ENCODE assay signal across 11 cellular contexts in genomic region chr5:55231029-55231475, GRCh38. TPM values are rescaled to one million over a fixed set of nuclear protein-coding genes. Genes with fewer than 3 reads are reported as not detected.
DNase-seq lines count a peak whose midpoint lies in the region; ATAC-seq, FAIRE-seq and TF ChIP-seq lines count a peak whose summit lies in the region.
"Had no signal": no experiment of that assay in that cellular context is flagged by ENCODE, and none has a peak within 500 bp of the region (broad histone marks: within the 10 kb centered on the region; RNA-seq: fewer than 3 reads in every experiment).

No MANE protein-coding gene starts in this region.

- no peak overlapping the region for H2BK20ac ChIP-seq in H9 (ENCODE audit: low read depth, low read length, poor library complexity, severe bottlenecking)

- peaks cover 0 to 2% (median 0%) of the 10 kb centered on the region in 3 experiments; a peak in 2 of 7 replicates for H3K36me3 Mint-ChIP-seq in H9 (ENCODE audit: insufficient read depth in 1 of 3, low read depth in 3 of 3)

- no peak overlapping the region for H3K18ac ChIP-seq in H9 (ENCODE audit: insufficient read length, low read depth, low read length)

- H3K4ac ChIP-seq in H9 (ENCODE audit: low read depth, low read length): no peak overlapping the region

- ATAC-seq in GM12878: no peak

- WGBS in H9 (ENCODE audit: extremely low coverage, insufficient read length, low lambda C conversion rate): no CpG with 5 or more reads among the region's 12 CpGs
- 4% methylated on average over 12 of the region's 12 CpGs for WGBS in GM12878 (ENCODE audit: insufficient coverage, insufficient replicate concordance, low lambda C conversion rate, missing lambda C conversion rate)
- WGBS in lower leg skin, 2 donors: 30 to 33% methylated on average over 12 of the region's 12 CpGs

- H3K79me1 ChIP-seq in H9 (ENCODE audit: insufficient read depth, low read depth, low read length, poor library complexity, severe bottlenecking): no peaks in the 10 kb centered on the region

- FAIRE-seq in GM12878 (lab: Jason Lieb, UNC): no peak
- FAIRE-seq: G401.6 had no signal

- peak overlapping the region; percentile 74 to 92; a peak in 3 of 5 replicates for H3K4me3 Mint-ChIP-seq in H9

- intact Hi-C loops in GM12878 (cut with micrococcal nuclease; ENCODE audit: unreplicated experiment): no loop called here
- intact Hi-C loops in lower leg skin (cut with DNase I; ENCODE audit: low total_unique reads): no loop called here

- H4K91ac ChIP-seq in H9 (ENCODE audit: insufficient read length, low read depth, low read length): no peak overlapping the region

- H2BK15ac ChIP-seq in H9 (ENCODE audit: low read depth, low read length): no peak overlapping the region

- no peak overlapping the region for H4K8ac ChIP-seq in H9 (replicated peaks; ENCODE audit: insufficient read length, low read depth, low read length)

- peaks cover 4% of the 10 kb centered on the region for H4K20me1 ChIP-seq in H9 (ENCODE audit: control insufficient read depth, insufficient read depth, insufficient read length)
- H4K20me1 ChIP-seq in GM12878 (ENCODE audit: control insufficient read depth, insufficient read depth): no peaks in the 10 kb centered on the region

- H3K14ac ChIP-seq in H9 (ENCODE audit: insufficient read depth, low read length): no peak overlapping the region

- H3K27me3 ChIP-seq in ACC112 (ENCODE audit: insufficient read depth, low read length) (peaks cover 79% of the 10 kb centered on the region), H9 (ENCODE audit: insufficient read depth, low read length) (peaks cover 79% of the 10 kb centered on the region), GM12878 (replicated peaks in 1 of 2; ENCODE audit: control insufficient read depth in 2 of 2, insufficient read depth in 2 of 2, low read length in 1 of 2) (peaks cover 36 to 45% of the 10 kb centered on the region in 2 experiments), muscle layer of colon (ENCODE audit: control insufficient read depth in 1 of 2, insufficient read depth in 2 of 2, low read length in 2 of 2) (peaks cover 78 to 94% of the 10 kb centered on the region in 2 donors)

- TF ChIP-seq CTCF in H9 (conservative IDR thresholded peaks at IDR 0.05) (no peak), GM12878 (IDR thresholded peaks at IDR 0.05 in 2 of 3, conservative IDR thresholded peaks at IDR 0.05 in 1 of 3; ENCODE audit: control insufficient read depth in 2 of 3, extremely low read depth in 1 of 3, insufficient read depth in 1 of 3, low read depth in 3 of 3, low read length in 3 of 3) (no peak), lower leg skin (IDR thresholded peaks at IDR 0.05) (no peak)

- no peak for TF ChIP-seq RAD21 in GM12878 (IDR thresholded peaks at IDR 0.05; ENCODE audit: insufficient read depth, low read depth, low read length)

- no peak overlapping the region for H2BK120ac ChIP-seq in H9 (ENCODE audit: low read depth, low read length, poor library complexity, severe bottlenecking)

- H3K4me2 ChIP-seq in H9 (ENCODE audit: insufficient read depth, insufficient read length, low read length) (peak overlapping the region; percentile 95), GM12878 (ENCODE audit: control insufficient read depth, insufficient read depth) (0 out of 2 replicates have a peak overlapping the region, but pooled peaks have one; percentile 27)

- no peak for TF ChIP-seq POLR2A in GM12878 (IDR thresholded peaks at IDR 0.05; ENCODE audit: low read depth, low read length)
- TF ChIP-seq POLR2A in lower leg skin (IDR thresholded peaks at IDR 0.05): no peak

- H3K27ac ChIP-seq in ACC112 (ENCODE audit: low read depth, low read length) (no peak overlapping the region), H9 (ENCODE audit: insufficient read length, low read depth, low read length) (no peak overlapping the region), GM12878 (ENCODE audit: control insufficient read depth, insufficient read depth) (no peak overlapping the region), muscle layer of colon (ENCODE audit: low read depth, low read length) (no peak overlapping the region)

- no peak overlapping the region for H3K27ac Mint-ChIP-seq in H9

- H3T11ph ChIP-seq in H9 (ENCODE audit: low read length): no peak overlapping the region

- H2AK5ac ChIP-seq in H9 (ENCODE audit: insufficient read length, low read length): no peak overlapping the region

- no peak overlapping the region for H2BK5ac ChIP-seq in H9 (ENCODE audit: insufficient read length, low read length)

- CTCF ChIA-PET in GM12878 (lab: Yijun Ruan, JAX): no interaction called here

- no peak for DNase-seq in H9
- DNase-seq in GM12878 (ENCODE audit: low read depth, low spot score): no peak
- DNase-seq in GOT3 (lab: John Stamatoyannopoulos, UW): no peak
- DNase-seq in GDM1 (lab: John Stamatoyannopoulos, UW): no peak
- no peak for DNase-seq in lower leg skin (ENCODE audit: low spot score in 2 of 2)
- DNase-seq in NCI-H1092 (lab: John Stamatoyannopoulos, UW): no peak
- DNase-seq: effector CD8-positive, alpha-beta T cell had no signal

- peaks cover 31 to 40% of the 10 kb centered on the region in 2 experiments for H3K4me1 Mint-ChIP-seq in H9

- H3K36me3 ChIP-seq in ACC112 (ENCODE audit: insufficient read depth, low read length): no peaks in the 10 kb centered on the region
- no peaks in the 10 kb centered on the region for H3K36me3 ChIP-seq in GM12878 (ENCODE audit: control insufficient read depth in 2 of 2, insufficient read depth in 2 of 2, low read length in 1 of 2)
- no peaks in the 10 kb centered on the region for H3K36me3 ChIP-seq in muscle layer of colon (ENCODE audit: insufficient read depth, low read length)

- H3K9me3 Mint-ChIP-seq in H9: peaks cover 3 to 11% of the 10 kb centered on the region in 2 experiments

- peaks cover 29% of the 10 kb centered on the region for H3K23me2 ChIP-seq in H9 (ENCODE audit: insufficient read length, low read depth, low read length, poor library complexity, severe bottlenecking)

- H3K9ac ChIP-seq in H9 (ENCODE audit: extremely low read depth, insufficient read length, low read length): no peak overlapping the region
- H3K9ac ChIP-seq in GM12878 (ENCODE audit: control insufficient read depth, insufficient read depth, low read length): no peak overlapping the region
- H3K9ac ChIP-seq in muscle layer of colon (ENCODE audit: low read length): no peak overlapping the region

- no peak overlapping the region for H3K23ac ChIP-seq in H9 (ENCODE audit: insufficient read length, low read depth, low read length)

- H4K5ac ChIP-seq in H9 (ENCODE audit: insufficient read length, low read depth, low read length): no peak overlapping the region

- H3K79me2 ChIP-seq in ACC112 (ENCODE audit: control insufficient read depth, insufficient read depth, low read length, unreplicated experiment) (no peaks in the 10 kb centered on the region), H9 (ENCODE audit: insufficient read depth, low read length) (no peaks in the 10 kb centered on the region), GM12878 (ENCODE audit: control insufficient read depth, insufficient read depth, low read length) (no peaks in the 10 kb centered on the region)

- H3K9me3 ChIP-seq in H9 (ENCODE audit: control insufficient read depth, low read depth, low read length): no peaks in the 10 kb centered on the region
- H3K9me3 ChIP-seq in GM12878 (replicated peaks; ENCODE audit: control insufficient read depth, insufficient read depth, low read length): no peaks in the 10 kb centered on the region; the same call in 2 of the 3 replicates
- no peaks in the 10 kb centered on the region for H3K9me3 ChIP-seq in muscle layer of colon (ENCODE audit: low read length)

- no peak overlapping the region for H2BK12ac ChIP-seq in H9 (ENCODE audit: insufficient read length, low read depth, low read length)

- H3K4me1 ChIP-seq in ACC112 (ENCODE audit: control insufficient read depth, insufficient read depth, low read length, unreplicated experiment): peaks cover 4% of the 10 kb centered on the region
- no peaks in the 10 kb centered on the region for H3K4me1 ChIP-seq in H9 (ENCODE audit: insufficient read depth, low read length)
- H3K4me1 ChIP-seq in GM12878 (ENCODE audit: control insufficient read depth, insufficient read depth, low read length): peaks cover 19% of the 10 kb centered on the region
- peaks cover 30% of the 10 kb centered on the region for H3K4me1 ChIP-seq in muscle layer of colon (ENCODE audit: insufficient read depth, low read length)

- H3K27me3 Mint-ChIP-seq in H9 (ENCODE audit: low read depth): peaks cover 96% of the 10 kb centered on the region

- no peak for TF ChIP-seq EP300 in GM12878 (IDR thresholded peaks at IDR 0.05; ENCODE audit: borderline replicate concordance in 1 of 2, control insufficient read depth in 1 of 2, low read depth in 2 of 2, low read length in 2 of 2)

- SMC1A ChIA-PET in GM12878 (lab: Charles Lee; ENCODE audit: uncharacterized antibody, unreplicated experiment): no interaction called here

- H3K4me3 ChIP-seq in ACC112 (ENCODE audit: low read depth, low read length): peak overlapping the region; percentile 77
- no peak overlapping the region for H3K4me3 ChIP-seq in GM12878
- peak overlapping the region; percentile 6 to 32 for H3K4me3 ChIP-seq in muscle layer of colon (ENCODE audit: low read depth in 1 of 2, low read length in 2 of 2)
- no peak overlapping the region for H3K4me3 ChIP-seq in lower leg skin (ENCODE audit: low read depth, poor library complexity, severe bottlenecking)

- no TSS peak for BruUV-seq in GM12878 (replicated peaks; lab: Mats Ljungman, UMichigan)

- no peak overlapping the region for H2AFZ ChIP-seq in ACC112 (ENCODE audit: low read length, unreplicated experiment)
- H2AFZ ChIP-seq in H9 (ENCODE audit: low read length): no peak overlapping the region
- no peak overlapping the region for H2AFZ ChIP-seq in GM12878 (ENCODE audit: control insufficient read depth, low read depth, low read length)

- POLR2A ChIA-PET in GM12878 (lab: Charles Lee): no interaction called here

- RAD21 ChIA-PET in GM12878 (lab: Charles Lee; ENCODE audit: unreplicated experiment): no interaction called here

- H3K56ac ChIP-seq in H9 (ENCODE audit: insufficient read length, low read depth, low read length): peak overlapping the region; percentile 46

- in situ Hi-C loops in GM12878 (cut with MboI): no loop called here

RNA-seq across cellular contexts. Expression of gene CCNO, which starts 2.4 kb away (rescaled TPM):
- total RNA-seq in H9 (2021): 0.24 and 0.42 TPM in 2 replicates
- not detected in 2 replicates for total RNA-seq in GM12878 (2013; cell fraction: nucleolus; rRNA removed)
- not detected in 2 replicates for total RNA-seq in GM12878 (2014; rRNA removed)
- not detected in 2 replicates for total RNA-seq in GM12878 (2014; rRNA removed; fragmentation: Illumina TruSeq; extraction: Trizol)
- not detected in 2 replicates for total RNA-seq in GM12878 (2021)
- not detected for polyA plus RNA-seq in GM12878 (2011; ENCODE audit: low read depth)
- polyA plus RNA-seq in GM12878 (2011; rRNA removed): not detected in 2 replicates
- not detected in 2 replicates for polyA plus RNA-seq in GM12878 (2011; cell fraction: cytosol; rRNA removed)
- not detected in 2 replicates for polyA plus RNA-seq in GM12878 (2011; cell fraction: nucleus; rRNA removed)
- not detected in 2 replicates for polyA plus RNA-seq in GM12878 (2012)
- polyA plus RNA-seq in GM12878 (2014; fragmentation: Illumina TruSeq; extraction: Trizol): not detected in 2 replicates
- not detected for polyA plus RNA-seq in GM12878 (2014; fragmentation: Nextera tagmentation; extraction: Ambion mirVana)
- polyA plus RNA-seq in GM12878 (2014; rRNA removed): 0.05 TPM in 1 of 2 replicates, not detected in the other
- polyA plus RNA-seq in GM12878 (2016; fragmentation: Nextera tagmentation; extraction: Ambion mirVana): not detected
- polyA minus RNA-seq in GM12878 (2011; rRNA and poly(A)+ RNA removed): not detected in 2 replicates
- not detected in 2 replicates for polyA minus RNA-seq in GM12878 (2011; cell fraction: cytosol; rRNA and poly(A)+ RNA removed)
- polyA minus RNA-seq in GM12878 (2011; cell fraction: nucleus; rRNA and poly(A)+ RNA removed): not detected in 2 replicates
- 1 to 10 TPM; 1.3 to 6.2 (median 3.9) TPM for total RNA-seq in lower leg skin

RNA-seq across cellular contexts. Expression of gene MCIDAS, which starts 3.9 kb away (rescaled TPM):
- total RNA-seq in H9 (2021) (0.26 and 0.39 TPM in 2 replicates), GM12878 (2014; rRNA removed) (not detected in 2 replicates), GM12878 (2014; rRNA removed; fragmentation: Illumina TruSeq; extraction: Trizol) (not detected in 2 replicates), GM12878 (2021) (not detected in 2 replicates), lower leg skin (not detected)
- not detected in 2 replicates for total RNA-seq in GM12878 (2013; cell fraction: nucleolus; rRNA removed)
- polyA plus RNA-seq in GM12878 (2011; ENCODE audit: low read depth): not detected
- polyA plus RNA-seq in GM12878 (2011; rRNA removed) (not detected in 2 replicates), GM12878 (2014; fragmentation: Illumina TruSeq; extraction: Trizol) (not detected in 2 replicates), GM12878 (2014; fragmentation: Nextera tagmentation; extraction: Ambion mirVana) (not detected), GM12878 (2014; rRNA removed) (not detected in 2 replicates), GM12878 (2016; fragmentation: Nextera tagmentation; extraction: Ambion mirVana) (not detected)
- polyA plus RNA-seq in GM12878 (2011; cell fraction: cytosol; rRNA removed): not detected in 2 replicates
- 0.06 TPM in 1 of 2 replicates, not detected in the other for polyA plus RNA-seq in GM12878 (2011; cell fraction: nucleus; rRNA removed)
- polyA plus RNA-seq in GM12878 (2012): not detected in 2 replicates
- polyA minus RNA-seq in GM12878 (2011; rRNA and poly(A)+ RNA removed): not detected in 2 replicates
- polyA minus RNA-seq in GM12878 (2011; cell fraction: cytosol; rRNA and poly(A)+ RNA removed): not detected in 2 replicates
- not detected in 2 replicates for polyA minus RNA-seq in GM12878 (2011; cell fraction: nucleus; rRNA and poly(A)+ RNA removed)

RNA-seq across cellular contexts. Expression of gene CDC20B, which starts 58.1 kb away (rescaled TPM):
- total RNA-seq in H9 (2021): 0.18 and 0.26 TPM in 2 replicates
- total RNA-seq in GM12878 (2013; cell fraction: nucleolus; rRNA removed): not detected in 2 replicates
- total RNA-seq in GM12878 (2014; rRNA removed): not detected in 2 replicates
- not detected in 2 replicates for total RNA-seq in GM12878 (2014; rRNA removed; fragmentation: Illumina TruSeq; extraction: Trizol)
- not detected in 2 replicates for total RNA-seq in GM12878 (2021)
- not detected for polyA plus RNA-seq in GM12878 (2011; ENCODE audit: low read depth)
- 0.11 TPM in 1 of 2 replicates, not detected in the other for polyA plus RNA-seq in GM12878 (2011; rRNA removed)
- 0.03 TPM in 1 of 2 replicates, not detected in the other for polyA plus RNA-seq in GM12878 (2011; cell fraction: cytosol; rRNA removed)
- polyA plus RNA-seq in GM12878 (2011; cell fraction: nucleus; rRNA removed): 0.04 and 0.16 TPM in 2 replicates
- polyA plus RNA-seq in GM12878 (2012): not detected in 2 replicates
- not detected in 2 replicates for polyA plus RNA-seq in GM12878 (2014; fragmentation: Illumina TruSeq; extraction: Trizol)
- polyA plus RNA-seq in GM12878 (2014; fragmentation: Nextera tagmentation; extraction: Ambion mirVana): not detected
- polyA plus RNA-seq in GM12878 (2014; rRNA removed): not detected in 2 replicates
- polyA plus RNA-seq in GM12878 (2016; fragmentation: Nextera tagmentation; extraction: Ambion mirVana): under 1 TPM in 1 of 2 experiments, not detected in 1; 0.05 TPM
- polyA minus RNA-seq in GM12878 (2011; rRNA and poly(A)+ RNA removed): not detected in 2 replicates
- polyA minus RNA-seq in GM12878 (2011; cell fraction: cytosol; rRNA and poly(A)+ RNA removed): not detected in 2 replicates
- polyA minus RNA-seq in GM12878 (2011; cell fraction: nucleus; rRNA and poly(A)+ RNA removed): not detected in 2 replicates
- not detected for total RNA-seq in lower leg skin
- total RNA-seq: renal cortical epithelial cell had no signal

Comparison
In these comparisons a context has a peak if more than half of its experiments do, and no peak if none do; other contexts are left out.
1. H3K4me3 ChIP-seq: peak in ACC112 (single experiment) and muscle layer of colon (2 of 2); none in GM12878 (single experiment) and lower leg skin (single experiment).